In the genomic region with DNA sequence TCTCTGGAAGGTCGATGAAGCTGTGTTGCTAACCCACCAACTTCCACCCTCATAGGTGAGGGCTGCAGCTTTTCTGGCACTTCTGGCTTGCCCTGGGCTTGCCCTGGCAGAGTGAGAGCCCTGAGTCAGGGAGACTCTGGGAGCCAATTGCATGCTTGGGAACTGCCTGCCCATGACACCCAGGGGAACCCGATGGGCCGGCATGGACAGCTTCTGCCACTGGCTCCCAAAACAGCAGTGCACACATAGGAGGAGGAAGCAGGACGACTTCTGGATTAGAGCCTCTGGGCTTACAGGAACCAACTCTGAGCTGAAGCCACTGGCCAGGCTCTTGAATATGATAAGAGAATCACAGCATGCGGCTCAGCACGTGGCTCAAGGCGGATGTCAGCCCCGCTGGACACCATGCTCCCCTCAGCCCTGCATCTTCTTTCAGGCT, we compare ENCODE assay signal across 2 cellular contexts.
TF ChIP-seq lines count a peak whose summit lies in the region.

No MANE protein-coding gene starts in this region.

TF ChIP-seq in SK-N-SH, 30 proteins besides CTCF, POLR2A, EP300 and RAD21 (continued from another document):
- TF ChIP-seq SIN3A (IDR thresholded peaks at IDR 0.05; ENCODE audit: borderline replicate concordance, low read depth, low read length) (no peak), RXRA (IDR thresholded peaks at IDR 0.05; ENCODE audit: borderline replicate concordance, low read depth) (no peak)

TF ChIP-seq in SK-N-SH treated with all-trans-retinoic acid at 6 μM for 48 hours, 23 proteins besides CTCF, POLR2A, EP300 and RAD21 (continued from another document):
- TF ChIP-seq TSHZ2 (CRISPR knock-in tag; IDR thresholded peaks at IDR 0.05), result no peak
- TF ChIP-seq ZFP30 (CRISPR knock-in tag; IDR thresholded peaks at IDR 0.05), result no peak
- TF ChIP-seq SNAI2 (CRISPR knock-in tag; IDR thresholded peaks at IDR 0.05), result no peak
- TF ChIP-seq, protein P1, sequence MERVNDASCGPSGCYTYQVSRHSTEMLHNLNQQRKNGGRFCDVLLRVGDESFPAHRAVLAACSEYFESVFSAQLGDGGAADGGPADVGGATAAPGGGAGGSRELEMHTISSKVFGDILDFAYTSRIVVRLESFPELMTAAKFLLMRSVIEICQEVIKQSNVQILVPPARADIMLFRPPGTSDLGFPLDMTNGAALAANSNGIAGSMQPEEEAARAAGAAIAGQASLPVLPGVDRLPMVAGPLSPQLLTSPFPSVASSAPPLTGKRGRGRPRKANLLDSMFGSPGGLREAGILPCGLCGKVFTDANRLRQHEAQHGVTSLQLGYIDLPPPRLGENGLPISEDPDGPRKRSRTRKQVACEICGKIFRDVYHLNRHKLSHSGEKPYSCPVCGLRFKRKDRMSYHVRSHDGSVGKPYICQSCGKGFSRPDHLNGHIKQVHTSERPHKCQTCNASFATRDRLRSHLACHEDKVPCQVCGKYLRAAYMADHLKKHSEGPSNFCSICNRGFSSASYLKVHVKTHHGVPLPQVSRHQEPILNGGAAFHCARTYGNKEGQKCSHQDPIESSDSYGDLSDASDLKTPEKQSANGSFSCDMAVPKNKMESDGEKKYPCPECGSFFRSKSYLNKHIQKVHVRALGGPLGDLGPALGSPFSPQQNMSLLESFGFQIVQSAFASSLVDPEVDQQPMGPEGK (CRISPR knock-in tag; IDR thresholded peaks at IDR 0.05; ENCODE audit: borderline replicate concordance), result no peak
- no peak for TF ChIP-seq ZNF565 (CRISPR knock-in tag; conservative IDR thresholded peaks at IDR 0.05; ENCODE audit: low read depth)
- TF ChIP-seq, protein P2, sequence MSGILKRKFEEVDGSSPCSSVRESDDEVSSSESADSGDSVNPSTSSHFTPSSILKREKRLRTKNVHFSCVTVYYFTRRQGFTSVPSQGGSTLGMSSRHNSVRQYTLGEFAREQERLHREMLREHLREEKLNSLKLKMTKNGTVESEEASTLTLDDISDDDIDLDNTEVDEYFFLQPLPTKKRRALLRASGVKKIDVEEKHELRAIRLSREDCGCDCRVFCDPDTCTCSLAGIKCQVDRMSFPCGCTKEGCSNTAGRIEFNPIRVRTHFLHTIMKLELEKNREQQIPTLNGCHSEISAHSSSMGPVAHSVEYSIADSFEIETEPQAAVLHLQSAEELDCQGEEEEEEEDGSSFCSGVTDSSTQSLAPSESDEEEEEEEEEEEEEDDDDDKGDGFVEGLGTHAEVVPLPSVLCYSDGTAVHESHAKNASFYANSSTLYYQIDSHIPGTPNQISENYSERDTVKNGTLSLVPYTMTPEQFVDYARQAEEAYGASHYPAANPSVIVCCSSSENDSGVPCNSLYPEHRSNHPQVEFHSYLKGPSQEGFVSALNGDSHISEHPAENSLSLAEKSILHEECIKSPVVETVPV (CRISPR knock-in tag; IDR thresholded peaks at IDR 0.05), result no peak
- no peak for TF ChIP-seq ZNF70 (CRISPR knock-in tag; IDR thresholded peaks at IDR 0.05)
- TF ChIP-seq ARNTL (CRISPR knock-in tag; IDR thresholded peaks at IDR 0.05; ENCODE audit: borderline replicate concordance, low read depth), result no peak
- no peak for TF ChIP-seq TOX (CRISPR knock-in tag; IDR thresholded peaks at IDR 0.05; ENCODE audit: borderline replicate concordance)
- no peak for TF ChIP-seq ESRRG (CRISPR knock-in tag; IDR thresholded peaks at IDR 0.05)
- TF ChIP-seq OSR1 (CRISPR knock-in tag; IDR thresholded peaks at IDR 0.05), result no peak
- TF ChIP-seq BACH2 (CRISPR knock-in tag; IDR thresholded peaks at IDR 0.05; ENCODE audit: borderline replicate concordance), result no peak
